In the genomic region with DNA sequence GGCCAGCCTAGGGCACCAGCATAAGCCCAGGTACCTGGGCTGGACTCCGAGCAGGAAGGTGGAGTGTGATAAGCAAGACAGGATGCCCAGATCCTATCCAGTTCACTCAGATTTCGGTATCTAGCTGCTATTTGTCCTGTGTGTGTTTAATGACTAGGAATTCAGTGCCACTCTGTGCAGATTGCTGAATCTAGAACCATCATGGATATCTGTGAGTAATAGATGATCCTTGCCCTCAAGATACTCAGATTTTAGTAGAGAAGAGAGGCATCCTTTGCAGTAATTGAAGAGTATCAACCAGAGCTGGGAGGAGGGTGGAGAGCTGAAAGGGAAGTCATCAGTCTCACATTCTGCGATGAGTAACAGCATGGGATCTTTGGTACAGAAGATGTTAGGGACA, we compare ENCODE assay signal across 33 cellular contexts.
"Had no signal": no experiment of that assay in that cellular context is flagged by ENCODE, and none has a peak within 500 bp of the region (broad histone marks: within the 10 kb centered on the region; RNA-seq: fewer than 3 reads in every experiment).

No MANE protein-coding gene starts in this region.

- DNase-seq: activated CD4-positive, alpha-beta memory T cell treated with anti-CD3 and anti-CD28 coated beads for 36 hours; activated CD4-positive, alpha-beta T cell treated with anti-CD3 and anti-CD28 coated beads, Interleukin-2, amount 50 U/mL, for 1 hour; activated CD8-positive, alpha-beta memory T cell treated with anti-CD3 and anti-CD28 coated beads, Interleukin-2, amount 50 U/mL, for 4 hours; activated effector memory CD4-positive, alpha-beta T cell treated with Interleukin-2 at 50 U/mL for 16 hours; activated naive CD4-positive, alpha-beta T cell treated with anti-CD3 and anti-CD28 coated beads, Interleukin-2, amount 10 ng/mL, durations not matched to agents 7 days and 5 days; activated naive CD8-positive, alpha-beta T cell treated with anti-CD3 and anti-CD28 coated beads, Interleukin-2, amount 50 U/mL, for 24 hours; activated T-cell treated with anti-CD3 and anti-CD28 coated beads for 4 hours; activated T-cell treated with anti-CD3 and anti-CD28 coated beads, Interleukin-2, amount 50 U/mL, for 4 hours; anterior cingulate cortex; caudate nucleus; cerebellar nuclear complex; NCI-H1092 treated with DMSO at 0.1 percent for 48 hours; NCI-H1417; NCI-H146; NCI-H187; NCI-H2029 treated with DMSO at 0.1 percent for 48 hours; NCI-H2171 treated with DMSO at 0.1 percent for 48 hours; NCI-H226; NCI-H446 treated with DMSO at 0.1 percent for 48 hours; NCI-H524; NCI-H69; NCI-H82; SHP77; SJCRH30 had no signal

- ATAC-seq: activated naive CD8-positive, alpha-beta T cell treated with anti-CD3 and anti-CD28 coated beads, Interleukin-2, amount 50 U/mL, for 24 hours; activated T-cell treated with anti-CD3 and anti-CD28 coated beads, Interleukin-2, amount 50 U/mL, for 4 hours; Panc1 had no signal

- FAIRE-seq: bronchial epithelial cell, TTC549 had no signal

- H3K4me3 Mint-ChIP-seq: activated CD4-positive, alpha-beta memory T cell treated with anti-CD3 and anti-CD28 coated beads for 36 hours; activated naive CD4-positive, alpha-beta T cell treated with anti-CD3 and anti-CD28 coated beads, Interleukin-2, amount 10 ng/mL, durations not matched to agents 7 days and 5 days; activated naive CD8-positive, alpha-beta T cell; activated naive CD8-positive, alpha-beta T cell treated with anti-CD3 and anti-CD28 coated beads, Interleukin-2, amount 50 U/mL, for 24 hours; activated T-cell treated with anti-CD3 and anti-CD28 coated beads, Interleukin-2, amount 50 U/mL, for 4 hours; brain; T-helper 1 cell treated with Interleukin-12 subunit alpha and Interleukin-12 subunit beta and Interleukin-4 antibody, amounts not matched to agents 30 μg/mL and 1 μg/mL, for 36 hours; T-helper 2 cell treated with Interferon-gamma antibody and Interleukin-4, amounts not matched to agents 5 μg/mL and 100 μg/mL, for 36 hours had no signal

- H3K4me3 ChIP-seq: SJCRH30, SK-N-MC had no signal

- H3K27me3 ChIP-seq: SJCRH30 had no signal

- H3K36me3 ChIP-seq: SJCRH30 had no signal

- H3K27ac ChIP-seq: KMS-11, SJCRH30, SK-N-MC had no signal

- H3K9me3 ChIP-seq: SJCRH30 had no signal

- H3K4me2 ChIP-seq: KMS-11 had no signal

- H3K27ac Mint-ChIP-seq: activated CD4-positive, alpha-beta memory T cell treated with anti-CD3 and anti-CD28 coated beads for 36 hours; activated naive CD4-positive, alpha-beta T cell treated with anti-CD3 and anti-CD28 coated beads, Interleukin-2, amount 10 ng/mL, durations not matched to agents 7 days and 5 days; activated naive CD8-positive, alpha-beta T cell; activated naive CD8-positive, alpha-beta T cell treated with anti-CD3 and anti-CD28 coated beads, Interleukin-2, amount 50 U/mL, for 24 hours; brain; T-helper 1 cell treated with Interleukin-12 subunit alpha and Interleukin-12 subunit beta and Interleukin-4 antibody, amounts not matched to agents 30 μg/mL and 1 μg/mL, for 36 hours; T-helper 2 cell treated with Interferon-gamma antibody and Interleukin-4, amounts not matched to agents 5 μg/mL and 100 μg/mL, for 36 hours had no signal

- H3K9me3 Mint-ChIP-seq: activated CD4-positive, alpha-beta memory T cell treated with anti-CD3 and anti-CD28 coated beads for 36 hours; activated naive CD4-positive, alpha-beta T cell treated with anti-CD3 and anti-CD28 coated beads, Interleukin-2, amount 10 ng/mL, durations not matched to agents 7 days and 5 days; activated naive CD8-positive, alpha-beta T cell treated with anti-CD3 and anti-CD28 coated beads, Interleukin-2, amount 50 U/mL, for 24 hours; activated T-cell treated with anti-CD3 and anti-CD28 coated beads, Interleukin-2, amount 50 U/mL, for 4 hours; T-helper 1 cell treated with Interleukin-12 subunit alpha and Interleukin-12 subunit beta and Interleukin-4 antibody, amounts not matched to agents 30 μg/mL and 1 μg/mL, for 36 hours; T-helper 2 cell treated with Interferon-gamma antibody and Interleukin-4, amounts not matched to agents 5 μg/mL and 100 μg/mL, for 36 hours had no signal

- H3K4me1 ChIP-seq: SJCRH30 had no signal

- H3K4me1 Mint-ChIP-seq: activated naive CD4-positive, alpha-beta T cell treated with anti-CD3 and anti-CD28 coated beads, Interleukin-2, amount 10 ng/mL, durations not matched to agents 7 days and 5 days; activated naive CD8-positive, alpha-beta T cell treated with anti-CD3 and anti-CD28 coated beads, Interleukin-2, amount 50 U/mL, for 24 hours had no signal

- H3K27me3 Mint-ChIP-seq: activated naive CD8-positive, alpha-beta T cell; activated naive CD8-positive, alpha-beta T cell treated with anti-CD3 and anti-CD28 coated beads, Interleukin-2, amount 50 U/mL, for 24 hours had no signal

- H3K9ac ChIP-seq: KMS-11 had no signal
